Comparison of ENCODE assay signal across 19 cellular contexts in the genomic region with DNA sequence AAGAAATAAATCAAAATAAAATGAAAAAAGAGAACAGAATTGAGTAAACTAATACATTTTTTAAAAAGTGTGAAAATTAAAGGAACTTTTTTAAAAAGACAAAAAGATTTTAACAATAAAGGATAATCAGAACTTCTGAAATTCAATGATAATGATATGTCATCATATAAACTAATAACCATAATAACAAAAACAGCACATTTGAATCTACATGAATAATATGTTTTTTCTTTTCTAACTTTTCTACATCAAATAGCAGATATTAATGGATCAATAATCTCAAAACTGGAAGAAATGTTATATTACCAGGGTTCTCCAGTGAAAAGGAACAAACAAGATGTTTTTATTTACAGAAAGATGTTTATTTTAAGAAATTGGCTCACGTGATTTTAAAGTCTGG.
"Had no signal": no experiment of that assay in that cellular context is flagged by ENCODE, and none has a peak within 500 bp of the region (broad histone marks: within the 10 kb centered on the region; RNA-seq: fewer than 3 reads in every experiment).

No MANE protein-coding gene starts in this region.

- H3K27me3 ChIP-seq: sigmoid colon, thyroid gland, vagina had no signal

- DNase-seq: activated CD4-positive, alpha-beta memory T cell treated with anti-CD3 and anti-CD28 coated beads, Interleukin-2, amount 10 ng/mL, durations not matched to agents 7 days and 5 days; activated CD4-positive, alpha-beta T cell treated with anti-CD3 and anti-CD28 coated beads for 1 hour; activated gamma-delta T cell treated with Interleukin-2 at 50 U/mL for 16 hours; activated naive CD8-positive, alpha-beta T cell treated with anti-CD3 and anti-CD28 coated beads for 36 hours; activated T-cell treated with anti-CD3 and anti-CD28 coated beads, Interleukin-2, amount 50 U/mL, for 48 hours; anterior cingulate cortex; hypothalamus; left cardiac atrium; occipital lobe; sigmoid colon; stimulated activated CD4-positive, alpha-beta T cell treated with anti-CD3 and anti-CD28 coated beads, Interleukin-4, amount 100 ng/mL, for 1 hour; stimulated activated CD8-positive, alpha-beta memory T cell treated with anti-CD3 and anti-CD28 coated beads, Interleukin-4, amount 100 ng/mL, for 48 hours; thyroid gland had no signal

- H3K36me3 Mint-ChIP-seq: activated naive CD8-positive, alpha-beta T cell treated with anti-CD3 and anti-CD28 coated beads for 36 hours; natural killer cell treated with Interleukin-12 subunit alpha and Interleukin-12 subunit beta and Interleukin-15 and Interleukin-18, amount 100 ng/mL, for 72 hours had no signal

- H3K4me3 Mint-ChIP-seq: activated CD4-positive, alpha-beta memory T cell treated with anti-CD3 and anti-CD28 coated beads, Interleukin-2, amount 10 ng/mL, durations not matched to agents 7 days and 5 days; activated naive CD8-positive, alpha-beta T cell treated with anti-CD3 and anti-CD28 coated beads for 36 hours; natural killer cell treated with Interleukin-12 subunit alpha and Interleukin-12 subunit beta and Interleukin-15 and Interleukin-18, amount 100 ng/mL, for 72 hours; stimulated activated naive CD8-positive, alpha-beta T cell treated with anti-CD3 and anti-CD28 coated beads, Interleukin-15, Interleukin-2, amounts not matched to agents 100 ng/mL and 50 ng/mL, for 24 hours; T-helper 2 cell treated with Interferon-gamma antibody and Interleukin-4, amounts not matched to agents 5 μg/mL and 100 μg/mL, for 36 hours had no signal

- H3K27ac Mint-ChIP-seq: activated CD4-positive, alpha-beta memory T cell treated with anti-CD3 and anti-CD28 coated beads, Interleukin-2, amount 10 ng/mL, durations not matched to agents 7 days and 5 days; activated naive CD8-positive, alpha-beta T cell treated with anti-CD3 and anti-CD28 coated beads for 36 hours; natural killer cell treated with Interleukin-12 subunit alpha and Interleukin-12 subunit beta and Interleukin-15 and Interleukin-18, amount 100 ng/mL, for 72 hours; stimulated activated naive CD8-positive, alpha-beta T cell treated with anti-CD3 and anti-CD28 coated beads, Interleukin-15, Interleukin-2, amounts not matched to agents 100 ng/mL and 50 ng/mL, for 24 hours; T-helper 2 cell treated with Interferon-gamma antibody and Interleukin-4, amounts not matched to agents 5 μg/mL and 100 μg/mL, for 36 hours had no signal

- H3K27me3 Mint-ChIP-seq: activated CD4-positive, alpha-beta memory T cell treated with anti-CD3 and anti-CD28 coated beads, Interleukin-2, amount 10 ng/mL, durations not matched to agents 7 days and 5 days; activated naive CD8-positive, alpha-beta T cell treated with anti-CD3 and anti-CD28 coated beads for 36 hours; natural killer cell treated with Interleukin-12 subunit alpha and Interleukin-12 subunit beta and Interleukin-15 and Interleukin-18, amount 100 ng/mL, for 72 hours; stimulated activated naive CD8-positive, alpha-beta T cell treated with anti-CD3 and anti-CD28 coated beads, Interleukin-15, Interleukin-2, amounts not matched to agents 100 ng/mL and 50 ng/mL, for 24 hours had no signal

- H3K36me3 ChIP-seq: sigmoid colon, thyroid gland, vagina had no signal

- ATAC-seq: natural killer cell treated with Interleukin-12 subunit alpha and Interleukin-12 subunit beta and Interleukin-15 and Interleukin-18, amount 100 ng/mL, for 72 hours had no signal

- H3K9me3 Mint-ChIP-seq: stimulated activated naive CD8-positive, alpha-beta T cell treated with anti-CD3 and anti-CD28 coated beads, Interleukin-15, Interleukin-2, amounts not matched to agents 100 ng/mL and 50 ng/mL, for 24 hours had no signal

- H3K27ac ChIP-seq: sigmoid colon, thyroid gland, vagina had no signal

- FAIRE-seq: bronchial epithelial cell had no signal

- H3K9me3 ChIP-seq: sigmoid colon, thyroid gland, vagina had no signal

- H3K4me3 ChIP-seq: lung, sigmoid colon, thyroid gland, vagina had no signal

- H3K4me1 Mint-ChIP-seq: activated CD4-positive, alpha-beta memory T cell treated with anti-CD3 and anti-CD28 coated beads, Interleukin-2, amount 10 ng/mL, durations not matched to agents 7 days and 5 days; activated naive CD8-positive, alpha-beta T cell treated with anti-CD3 and anti-CD28 coated beads for 36 hours had no signal
